In genomic region chr12:124422142-124422569, GRCh38 we compare ENCODE assay signal across 8 cellular contexts.
DNase-seq lines count a peak whose midpoint lies in the region; FAIRE-seq and TF ChIP-seq lines count a peak whose summit lies in the region.
"Had no signal": no experiment of that assay in that cellular context is flagged by ENCODE, and none has a peak within 500 bp of the region (broad histone marks: within the 10 kb centered on the region; RNA-seq: fewer than 3 reads in every experiment).

No MANE protein-coding gene starts in this region.

- H3K9me3 ChIP-seq in kidney (ENCODE audit: control insufficient read depth in 1 of 2, low read length in 2 of 2) = no peaks in the 10 kb centered on the region
- H3K9me3 ChIP-seq in tibial nerve = no peaks in the 10 kb centered on the region

- DNase-seq in HuH-7.5 (ENCODE audit: low spot score) (peak; percentile 47), kidney (peak; percentile 93), tibial nerve (ENCODE audit: low spot score in 2 of 2) (no peak), cerebellar nuclear complex (lab: John Stamatoyannopoulos, UW) (no peak), T-helper 1 cell (no peak)
- no peak for DNase-seq in stimulated activated CD4-positive, alpha-beta T cell treated with anti-CD3 and anti-CD28 coated beads, Interleukin-2, amount 100 ng/mL, for 24 hours
- DNase-seq: activated naive CD4-positive, alpha-beta T cell had no signal

- intact Hi-C loops in kidney (cut with DNase I) = no loop called here

- FAIRE-seq in kidney (lab: Jason Lieb, UNC) = no peak

- H3K27ac ChIP-seq in adipose tissue (ENCODE audit: low read depth, low read length) (peak overlapping the region; percentile 60), kidney (ENCODE audit: low read depth in 2 of 2, low read length in 2 of 2) (peak overlapping the region; percentile 75 to 91), tibial nerve (peak overlapping the region; percentile 74 to 96 (median 86))

- no peak for TF ChIP-seq CTCF in kidney (IDR thresholded peaks at IDR 0.05; ENCODE audit: borderline replicate concordance, extremely low read depth, insufficient read depth)
- no peak for TF ChIP-seq CTCF in tibial nerve (IDR thresholded peaks at IDR 0.05)

- peak overlapping the region in 1 of 2 donors; percentile 4 for H3K9ac ChIP-seq in kidney (ENCODE audit: low read length in 2 of 2)

- H3K4me1 ChIP-seq in kidney (ENCODE audit: control insufficient read depth in 1 of 2, insufficient read depth in 1 of 2, low read depth in 1 of 2, low read length in 2 of 2) (peaks cover 11 to 15% of the 10 kb centered on the region in 2 donors), tibial nerve (peaks cover 3 to 80% (median 37%) of the 10 kb centered on the region in 4 donors)

- TF ChIP-seq POLR2A in tibial nerve (IDR thresholded peaks at IDR 0.05) = no peak

- peaks cover 12 to 40% of the 10 kb centered on the region in 2 donors for H3K36me3 ChIP-seq in kidney (ENCODE audit: control insufficient read depth in 1 of 2, insufficient read depth in 2 of 2, low read length in 2 of 2)
- peaks cover 0 to 67% (median 9%) of the 10 kb centered on the region in 3 donors for H3K36me3 ChIP-seq in tibial nerve

- H3K4me3 ChIP-seq in kidney (ENCODE audit: low read length in 2 of 2) = no peak overlapping the region
- peak overlapping the region in 3 of 4 donors; percentile 18 to 41 (median 30) for H3K4me3 ChIP-seq in tibial nerve

- 50 to 63% (median 62%) methylated on average over 16 of the region's 16 CpGs for WGBS in adipose tissue, 3 donors
- 29 to 31% methylated on average over 6 to 16 of the region's 16 CpGs for whole genome bisulfite sequencing in tibial nerve, 2 donors

- H3K27me3 ChIP-seq in tibial nerve = no peaks in the 10 kb centered on the region

- no peak for TF ChIP-seq EP300 in tibial nerve (IDR thresholded peaks at IDR 0.05)

Comparison
In these comparisons a context has a peak if more than half of its experiments do, and no peak if none do; other contexts are left out.
1. DNase-seq: peak in HuH-7.5 (single experiment) and kidney (single experiment); none in tibial nerve (0 of 2), stimulated activated CD4-positive, alpha-beta T cell treated with anti-CD3 and anti-CD28 coated beads, Interleukin-2, amount 100 ng/mL, for 24 hours (0 of 2), cerebellar nuclear complex (0 of 2) and T-helper 1 cell (0 of 5).
2. H3K4me3 ChIP-seq: peak in tibial nerve (3 of 4); none in kidney (0 of 2).
3. Peak in every context shown above with its lines, with median percentiles within 50 percentile points of each other: H3K27ac ChIP-seq.